Comparison of ENCODE assay signal across 1 cellular context in genomic region chr16:11273721-11274324, GRCh38.
TF ChIP-seq lines count a peak whose summit lies in the region.

No MANE protein-coding gene starts in this region.

TF ChIP-seq in HepG2, 621 proteins besides CTCF, POLR2A, EP300 and RAD21 (continued from another document and continues in another):
- TF ChIP-seq POLR2AphosphoS2 (IDR thresholded peaks at IDR 0.05; ENCODE audit: low read depth, low read length) (no peak), ZNF574 (CRISPR knock-in tag; IDR thresholded peaks at IDR 0.05) (peak; percentile 48; the same call in 1 of the 2 replicates), FOXJ3 (CRISPR knock-in tag; IDR thresholded peaks at IDR 0.05; ENCODE audit: borderline replicate concordance) (0 out of 2 replicates have a peak, but pooled peaks have one; percentile 28), MYPOP (CRISPR knock-in tag; IDR thresholded peaks at IDR 0.05) (0 out of 2 replicates have a peak, but pooled peaks have one; percentile 61), POLR2G (IDR thresholded peaks at IDR 0.05; ENCODE audit: low read depth, low read length) (0 out of 2 replicates have a peak, but pooled peaks have one; percentile 41), GATAD2A (CRISPR knock-in tag; IDR thresholded peaks at IDR 0.05) (peak; percentile 85), ZNF598 (CRISPR knock-in tag; IDR thresholded peaks at IDR 0.05; ENCODE audit: borderline replicate concordance) (0 out of 2 replicates have a peak, but pooled peaks have one; percentile 64), SNAPC4 (CRISPR knock-in tag; IDR thresholded peaks at IDR 0.05) (no peak), ARID5B (CRISPR knock-in tag; IDR thresholded peaks at IDR 0.05) (peak; percentile 49; the same call in 1 of the 2 replicates), ZNF562 (CRISPR knock-in tag; IDR thresholded peaks at IDR 0.05; ENCODE audit: borderline replicate concordance) (no peak), ZBTB42 (CRISPR knock-in tag; IDR thresholded peaks at IDR 0.05) (no peak), AGO1 (IDR thresholded peaks at IDR 0.05; ENCODE audit: low read depth, low read length, poor library complexity, severe bottlenecking) (no peak), HDAC2 (CRISPR knock-in tag; IDR thresholded peaks at IDR 0.05) (no peak), BCL6 (CRISPR knock-in tag; IDR thresholded peaks at IDR 0.05) (peak; percentile 24; the same call in 1 of the 2 replicates), CEBPG (CRISPR knock-in tag; IDR thresholded peaks at IDR 0.05) (peak; percentile 92), ZNF275 (CRISPR knock-in tag; IDR thresholded peaks at IDR 0.05; ENCODE audit: borderline replicate concordance) (0 out of 2 replicates have a peak, but pooled peaks have one; percentile 42), NFRKB (IDR thresholded peaks at IDR 0.05) (peak; percentile 17; the same call in 1 of the 2 replicates), ZNF496 (CRISPR knock-in tag; IDR thresholded peaks at IDR 0.05; ENCODE audit: insufficient replicate concordance) (no peak), ZBTB7A (CRISPR knock-in tag; IDR thresholded peaks at IDR 0.05) (no peak), YEATS4 (CRISPR knock-in tag; IDR thresholded peaks at IDR 0.05; ENCODE audit: borderline replicate concordance) (no peak), ZSCAN25 (CRISPR knock-in tag; IDR thresholded peaks at IDR 0.05) (no peak), ZNF740 (CRISPR knock-in tag; IDR thresholded peaks at IDR 0.05) (0 out of 2 replicates have a peak, but pooled peaks have one; percentile 30), HNF4A (CRISPR knock-in tag; IDR thresholded peaks at IDR 0.05) (peak; percentile 22; the same call in 1 of the 2 replicates), CEBPZ (IDR thresholded peaks at IDR 0.05; ENCODE audit: low read length) (no peak), ZNF780A (CRISPR knock-in tag; IDR thresholded peaks at IDR 0.05) (no peak), ZNF230 (CRISPR knock-in tag; IDR thresholded peaks at IDR 0.05) (0 out of 2 replicates have a peak, but pooled peaks have one; percentile 19), ZNF781 (CRISPR knock-in tag; IDR thresholded peaks at IDR 0.05; ENCODE audit: borderline replicate concordance, not compliant biosample characterization) (peak; percentile 65), KDM1A (CRISPR knock-in tag; IDR thresholded peaks at IDR 0.05) (0 out of 2 replicates have a peak, but pooled peaks have one; percentile 71), TRAFD1 (CRISPR knock-in tag; IDR thresholded peaks at IDR 0.05; ENCODE audit: borderline replicate concordance) (0 out of 2 replicates have a peak, but pooled peaks have one; percentile 30), ZNF367 (CRISPR knock-in tag; IDR thresholded peaks at IDR 0.05; ENCODE audit: borderline replicate concordance) (no peak), BRD4 (CRISPR knock-in tag; IDR thresholded peaks at IDR 0.05) (peak; percentile 82), BHLHE40 (IDR thresholded peaks at IDR 0.05; ENCODE audit: low read length) (no peak), KMT2B (CRISPR knock-in tag; IDR thresholded peaks at IDR 0.05) (0 out of 2 replicates have a peak, but pooled peaks have one; percentile 42)
